20 cellular contexts compared by ENCODE assay signal in genomic region chr6:154535146-154535545, GRCh38.
"Had no signal": no experiment of that assay in that cellular context is flagged by ENCODE, and none has a peak within 500 bp of the region (broad histone marks: within the 10 kb centered on the region; RNA-seq: fewer than 3 reads in every experiment).

No MANE protein-coding gene starts in this region.

- H3K27ac ChIP-seq: KMS-11, SJSA1, SK-N-MC had no signal

- H3K4me3 ChIP-seq: SJSA1, SK-N-MC had no signal

- H3K36me3 ChIP-seq: SJSA1 had no signal

- H3K9me3 ChIP-seq: SJSA1 had no signal

- H3K4me1 ChIP-seq: SJSA1 had no signal

- DNase-seq: IMR-90, Kasumi-1, MM.1S, NCI-H1092 treated with DMSO at 0.1 percent for 48 hours, NCI-H1436, NCI-H187, NCI-H2029, NCI-H2081 treated with DMSO at 0.1 percent for 48 hours, NCI-H2171, NCI-H226, NCI-H446, NCI-H510A, NCI-H69, NCI-H774, Right ventricle myocardium superior, RPMI8226, SIG-M5 had no signal

- H3K27me3 ChIP-seq: SJSA1 had no signal

- H3K4me2 ChIP-seq: KMS-11 had no signal
